ENCODE assay signal across 20 cellular contexts in the genomic region with DNA sequence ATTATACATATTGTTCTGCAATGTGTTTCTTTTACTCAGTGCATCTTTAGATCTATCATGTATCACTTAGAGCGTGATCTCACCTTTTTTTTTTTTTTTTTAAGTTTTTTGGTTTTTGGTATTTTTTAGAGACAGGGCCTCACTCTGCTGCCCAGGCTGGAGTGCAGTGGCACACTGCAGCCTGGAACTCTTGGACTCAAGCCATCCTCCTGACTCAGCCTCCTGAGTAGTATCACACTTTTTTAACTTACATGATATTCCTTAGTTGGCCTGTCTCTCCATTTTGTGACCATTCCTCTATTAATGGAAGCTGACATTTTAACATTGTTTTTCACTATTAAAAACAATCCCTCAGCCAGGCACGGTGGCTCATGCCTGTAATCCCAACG. TPM values are rescaled to one million over a fixed set of nuclear protein-coding genes. Genes with fewer than 3 reads are reported as not detected.
DNase-seq lines count a peak whose midpoint lies in the region; ATAC-seq, FAIRE-seq and TF ChIP-seq lines count a peak whose summit lies in the region.
"Had no signal": no experiment of that assay in that cellular context is flagged by ENCODE, and none has a peak within 500 bp of the region (broad histone marks: within the 10 kb centered on the region; RNA-seq: fewer than 3 reads in every experiment).

No MANE protein-coding gene starts in this region.

- no peak for ATAC-seq in stimulated activated naive CD8-positive, alpha-beta T cell treated with anti-CD3 and anti-CD28 coated beads, Interleukin-15, amount 100 ng/mL, for 72 hours
- ATAC-seq in stimulated activated naive CD8-positive, alpha-beta T cell treated with anti-CD3 and anti-CD28 coated beads, Interleukin-15, Interleukin-2, amounts not matched to agents 100 U/mL and 50 U/mL, for 24 hours, result no peak
- ATAC-seq in HG02973 (IDR thresholded peaks at IDR 0.05; ENCODE audit: unreplicated experiment), result no peak
- ATAC-seq: A549; activated naive CD4-positive, alpha-beta T cell treated with anti-CD3 and anti-CD28 coated beads, Interleukin-2, amount 50 U/mL, for 72 hours; left cardiac atrium; sciatic nerve had no signal

- H3K4me1 Mint-ChIP-seq in stimulated activated naive CD8-positive, alpha-beta T cell treated with anti-CD3 and anti-CD28 coated beads, Interleukin-15, amount 100 ng/mL, for 72 hours, result peaks cover 9% of the 10 kb centered on the region
- H3K4me1 Mint-ChIP-seq: activated CD4-positive, alpha-beta T cell treated with anti-CD3 and anti-CD28 coated beads, Interleukin-2, amount 10 ng/mL, durations not matched to agents 24 days and 14 days had no signal

- no peaks in the 10 kb centered on the region for H3K9me3 Mint-ChIP-seq in stimulated activated naive CD8-positive, alpha-beta T cell treated with anti-CD3 and anti-CD28 coated beads, Interleukin-15, amount 100 ng/mL, for 72 hours
- H3K9me3 Mint-ChIP-seq: activated CD4-positive, alpha-beta T cell treated with anti-CD3 and anti-CD28 coated beads, Interleukin-2, amount 10 ng/mL, durations not matched to agents 24 days and 14 days; activated naive CD4-positive, alpha-beta T cell treated with anti-CD3 and anti-CD28 coated beads, Interleukin-2, amount 50 U/mL, for 72 hours had no signal

- DNase-seq in stimulated activated naive CD8-positive, alpha-beta T cell treated with anti-CD3 and anti-CD28 coated beads, Interleukin-15, amount 100 ng/mL, for 72 hours, result no peak
- DNase-seq in stimulated activated naive CD8-positive, alpha-beta T cell treated with anti-CD3 and anti-CD28 coated beads, Interleukin-15, Interleukin-2, amounts not matched to agents 100 U/mL and 50 U/mL, for 24 hours, result no peak
- DNase-seq in RKO (ENCODE audit: low spot score), result peak; percentile 9
- DNase-seq in fibroblast of pulmonary artery (ENCODE audit: low read depth), result peak; percentile 11
- no peak for DNase-seq in kidney glomerular epithelial cell (lab: John Stamatoyannopoulos, UW)
- no peak for DNase-seq in D341Med (ENCODE audit: low spot score)
- no peak for DNase-seq in GM12892 (ENCODE audit: insufficient read length)
- DNase-seq: activated CD4-positive, alpha-beta T cell treated with anti-CD3 and anti-CD28 coated beads, Interleukin-2, amount 10 ng/mL, durations not matched to agents 24 days and 14 days; aorta; BE2C; Calu3; left cardiac atrium; NCI-H1092 treated with DMSO at 0.1 percent for 48 hours; NCI-H2029; RPMI8226 had no signal

- no peak overlapping the region for H3K4me3 Mint-ChIP-seq in stimulated activated naive CD8-positive, alpha-beta T cell treated with anti-CD3 and anti-CD28 coated beads, Interleukin-15, amount 100 ng/mL, for 72 hours
- H3K4me3 Mint-ChIP-seq: activated CD4-positive, alpha-beta T cell treated with anti-CD3 and anti-CD28 coated beads, Interleukin-2, amount 10 ng/mL, durations not matched to agents 24 days and 14 days had no signal

- TF ChIP-seq CTCF in fibroblast of pulmonary artery (IDR thresholded peaks at IDR 0.05; ENCODE audit: low read length, missing control alignments), result no peak

- H3K4me3 ChIP-seq in fibroblast of pulmonary artery (replicated peaks; ENCODE audit: low read depth, low read length), result no peak overlapping the region
- H3K4me3 ChIP-seq: A549 had no signal

- peaks cover 53% of the 10 kb centered on the region for H3K27me3 Mint-ChIP-seq in stimulated activated naive CD8-positive, alpha-beta T cell treated with anti-CD3 and anti-CD28 coated beads, Interleukin-15, amount 100 ng/mL, for 72 hours

- H3K27ac Mint-ChIP-seq in stimulated activated naive CD8-positive, alpha-beta T cell treated with anti-CD3 and anti-CD28 coated beads, Interleukin-15, amount 100 ng/mL, for 72 hours, result peak overlapping the region; percentile 35 to 59
- H3K27ac Mint-ChIP-seq: activated CD4-positive, alpha-beta T cell treated with anti-CD3 and anti-CD28 coated beads, Interleukin-2, amount 10 ng/mL, durations not matched to agents 24 days and 14 days had no signal

- no peak for FAIRE-seq in GM12892 (lab: Jason Lieb, UNC)
- FAIRE-seq: A549, endothelial cell of umbilical vein had no signal

- TF ChIP-seq POLR2A in GM12892 (IDR thresholded peaks at IDR 0.05; ENCODE audit: low read depth, low read length), result no peak

RNA-seq across cellular contexts. Expression of gene MPO, which starts 4.7 kb away (rescaled TPM):
- polyA plus RNA-seq in GM12892 (2012; ENCODE audit: missing spikeins), result not detected
- polyA plus RNA-seq: A549, endothelial cell of umbilical vein had no signal

RNA-seq across cellular contexts. Expression of gene TSPOAP1, which starts 43.2 kb away (rescaled TPM):
- 5.0 TPM for polyA plus RNA-seq in GM12892 (2012; ENCODE audit: missing spikeins)
- polyA plus RNA-seq: A549, endothelial cell of umbilical vein had no signal

RNA-seq across cellular contexts. Expression of gene LPO, which starts 47.0 kb away (rescaled TPM):
- polyA plus RNA-seq in GM12892 (2012; ENCODE audit: missing spikeins), result 0.08 TPM
- polyA plus RNA-seq: A549, aorta, endothelial cell of umbilical vein had no signal

Comparison
In these comparisons a context has a peak if more than half of its experiments do, and no peak if none do; other contexts are left out.
1. DNase-seq: peak in RKO (single experiment) and fibroblast of pulmonary artery (single experiment); none in stimulated activated naive CD8-positive, alpha-beta T cell treated with anti-CD3 and anti-CD28 coated beads, Interleukin-15, amount 100 ng/mL, for 72 hours (0 of 2), stimulated activated naive CD8-positive, alpha-beta T cell treated with anti-CD3 and anti-CD28 coated beads, Interleukin-15, Interleukin-2, amounts not matched to agents 100 U/mL and 50 U/mL, for 24 hours (single experiment), kidney glomerular epithelial cell (single experiment), D341Med (single experiment) and GM12892 (single experiment).